8 cellular contexts compared by ENCODE assay signal in genomic region chr9:94259077-94259847, GRCh38. TPM values are rescaled to one million over a fixed set of nuclear protein-coding genes. Genes with fewer than 3 reads are reported as not detected.
DNase-seq lines count a peak whose midpoint lies in the region; ATAC-seq and TF ChIP-seq lines count a peak whose summit lies in the region.

ZNF169 (plus strand) TSS chr9:94259298; CDS start chr9:94278813, 19,515 bp downstream.

- WGBS in urinary bladder, result under 1% methylated on average over 49 of the region's 49 CpGs

- peaks cover 4% of the 10 kb centered on the region for H3K4me1 Mint-ChIP-seq in progenitor cell of endocrine pancreas (ENCODE audit: low read depth)

- DNase-seq in GM12865 (ENCODE audit: low read depth), result peak; percentile 90
- peak; percentile 64 for DNase-seq in NCI-H1105 (lab: John Stamatoyannopoulos, UW)
- DNase-seq in T follicular helper cell (ENCODE audit: low read depth), result peak; percentile 77
- DNase-seq in amniotic epithelial cell (ENCODE audit: low read depth), result peak; percentile 81
- peak; percentile 92 for DNase-seq in left ventricle myocardium inferior
- peak; percentile 78 for DNase-seq in progenitor cell of endocrine pancreas (ENCODE audit: low spot score, unreplicated experiment)

- H3K4me1 ChIP-seq in left ventricle myocardium inferior, result peaks cover 20% of the 10 kb centered on the region
- no peaks in the 10 kb centered on the region for H3K4me1 ChIP-seq in urinary bladder (ENCODE audit: insufficient read depth)

- H3K27me3 Mint-ChIP-seq in progenitor cell of endocrine pancreas, result no peaks in the 10 kb centered on the region

- H3K4me3 ChIP-seq in GM12865 (ENCODE audit: low read depth, low read length) (peak within 1 kb of the TSS; percentile 69), left ventricle myocardium inferior (peak within 1 kb of the TSS; percentile 96), urinary bladder (ENCODE audit: low read depth, low read length) (peak within 1 kb of the TSS; percentile 60)

- H3K27me3 ChIP-seq in left ventricle myocardium inferior (ENCODE audit: low read depth), result no peaks in the 10 kb centered on the region

- peaks cover 10% of the 10 kb centered on the region for H3K36me3 Mint-ChIP-seq in progenitor cell of endocrine pancreas (ENCODE audit: insufficient read depth)

- TF ChIP-seq CTCF in GM12865 (IDR thresholded peaks at IDR 0.05; ENCODE audit: insufficient read depth, low read depth, low read length, missing control alignments) (no peak), left ventricle myocardium inferior (IDR thresholded peaks at IDR 0.05; ENCODE audit: borderline replicate concordance) (no peak), progenitor cell of endocrine pancreas (IDR thresholded peaks at IDR 0.05; ENCODE audit: unreplicated experiment) (no peak)

- H3K36me3 ChIP-seq in left ventricle myocardium inferior (peaks cover 4% of the 10 kb centered on the region), urinary bladder (ENCODE audit: insufficient read depth) (no peaks in the 10 kb centered on the region)

- peak; percentile 100 for ATAC-seq in HG02642 (IDR thresholded peaks at IDR 0.05; ENCODE audit: poor library complexity, unreplicated experiment)

- H3K27ac Mint-ChIP-seq in progenitor cell of endocrine pancreas, result peak within 1 kb of the TSS; percentile 98

- H3K9me3 ChIP-seq in left ventricle myocardium inferior (replicated peaks), result no peaks in the 10 kb centered on the region

- H3K27ac ChIP-seq in left ventricle myocardium inferior (replicated peaks) (peak within 1 kb of the TSS; percentile 70), urinary bladder (ENCODE audit: low read depth) (no peak within 1 kb of the TSS)

- H3K4me3 Mint-ChIP-seq in progenitor cell of endocrine pancreas (ENCODE audit: low read depth), result peak within 1 kb of the TSS; percentile 98

- intact Hi-C loops in left ventricle myocardium inferior (cut with micrococcal nuclease), result no loop called here

- H3K9me3 Mint-ChIP-seq in progenitor cell of endocrine pancreas (ENCODE audit: low read depth), result no peaks in the 10 kb centered on the region

RNA-seq across cellular contexts. Expression of gene ZNF169, which starts in this region (rescaled TPM):
- total RNA-seq in left ventricle myocardium inferior, result 1.3 TPM
- total RNA-seq in progenitor cell of endocrine pancreas, result 9.1 and 10.6 TPM in 2 replicates
- total RNA-seq in urinary bladder, result 8.7 TPM
- polyA plus RNA-seq in urinary bladder, result 3.6 TPM
